12 cellular contexts compared by ENCODE assay signal in the genomic region with DNA sequence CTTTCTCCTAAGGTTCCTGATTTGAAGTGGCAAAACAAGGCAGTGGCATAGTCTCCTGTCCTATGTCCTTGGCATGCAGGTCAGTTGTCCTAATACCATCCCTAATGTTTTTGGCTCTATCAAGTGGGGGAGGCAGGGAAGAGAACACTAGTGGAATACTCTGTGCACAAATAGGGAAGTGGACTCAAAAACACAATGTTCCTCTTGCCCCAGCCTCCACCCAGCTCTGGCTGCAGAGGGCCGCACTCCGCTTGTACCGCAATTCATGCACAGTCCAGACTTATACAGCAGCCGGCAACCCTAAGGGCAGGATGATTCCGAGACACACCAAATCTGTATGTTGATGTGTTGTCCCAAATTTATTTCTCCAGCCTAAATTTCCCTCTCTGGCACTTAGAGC. TPM values are rescaled to one million over a fixed set of nuclear protein-coding genes. Genes with fewer than 3 reads are reported as not detected.
DNase-seq lines count a peak whose midpoint lies in the region; ATAC-seq and TF ChIP-seq lines count a peak whose summit lies in the region.
"Had no signal": no experiment of that assay in that cellular context is flagged by ENCODE, and none has a peak within 500 bp of the region (broad histone marks: within the 10 kb centered on the region; RNA-seq: fewer than 3 reads in every experiment).

No MANE protein-coding gene starts in this region.

- H3K27ac ChIP-seq in IMR-90 (ENCODE audit: insufficient read depth, low read length) (peak overlapping the region; percentile 50; the same call in 1 of the 2 replicates), colonic mucosa (peak overlapping the region; percentile 84), stomach (peak overlapping the region in 4 of 5 donors; percentile 91 to 98 (median 92))
- H3K27ac ChIP-seq: SJCRH30 had no signal

- peak overlapping the region; percentile 85 for H2BK20ac ChIP-seq in IMR-90 (ENCODE audit: low read depth, low read length)

- H3K9me3 ChIP-seq in IMR-90 (ENCODE audit: control insufficient read depth, insufficient read depth, low read length) = no peaks in the 10 kb centered on the region
- no peaks in the 10 kb centered on the region for H3K9me3 ChIP-seq in colonic mucosa
- no peaks in the 10 kb centered on the region for H3K9me3 ChIP-seq in stomach
- H3K9me3 ChIP-seq: Caco-2, SJCRH30 had no signal

- H3K27ac Mint-ChIP-seq in memory B cell = peak overlapping the region; percentile 97
- H3K27ac Mint-ChIP-seq: activated CD4-positive, alpha-beta T cell treated with anti-CD3 and anti-CD28 coated beads, Interleukin-2, amount 10 ng/mL, durations not matched to agents 7 days and 5 days; activated naive CD4-positive, alpha-beta T cell treated with anti-CD3 and anti-CD28 coated beads, Interleukin-2, amount 50 U/mL, for 24 hours had no signal

- H3K4ac ChIP-seq in IMR-90 (ENCODE audit: low read depth, low read length) = peak overlapping the region; percentile 95

- peak overlapping the region; percentile 79 for H2BK5ac ChIP-seq in IMR-90 (ENCODE audit: low read depth, low read length, poor library complexity, severe bottlenecking)

- peak overlapping the region; percentile 88 for H2BK120ac ChIP-seq in IMR-90 (ENCODE audit: low read depth, low read length)

- H3K4me1 Mint-ChIP-seq in memory B cell = peaks cover 63% of the 10 kb centered on the region

- H3K14ac ChIP-seq in IMR-90 (replicated peaks; ENCODE audit: low read depth, low read length) = peak overlapping the region; percentile 78

- H4K20me1 ChIP-seq in IMR-90 (ENCODE audit: insufficient read depth, low read length) = no peaks in the 10 kb centered on the region; the same call in 1 of the 2 replicates

- H3K23ac ChIP-seq in IMR-90 (ENCODE audit: low read depth, low read length) = peak overlapping the region; percentile 88; the same call in 1 of the 2 replicates

- in situ Hi-C loops in IMR-90 (cut with MboI; ENCODE audit: low sequenced_read_pairs) = no loop called here

- peak overlapping the region; percentile 64 for H4K5ac ChIP-seq in IMR-90 (ENCODE audit: low read depth, low read length)

- intact Hi-C loops in IMR-90 (cut with micrococcal nuclease) (no loop called here), colonic mucosa (cut with DNase I) (no loop called here), stomach (cut with DNase I; ENCODE audit: low total_unique reads) (no loop called here)

- POLR2A ChIA-PET in IMR-90 (lab: Charles Lee; ENCODE audit: unreplicated experiment) = no interaction called here

- CTCF ChIA-PET in IMR-90 (lab: Yijun Ruan, JAX) = no interaction called here

- no peak overlapping the region for H3K4me3 ChIP-seq in IMR-90 (ENCODE audit: insufficient read depth, low read depth, low read length)
- no peak overlapping the region for H3K4me3 ChIP-seq in colonic mucosa
- no peak overlapping the region for H3K4me3 ChIP-seq in stomach
- H3K4me3 ChIP-seq: SJCRH30 had no signal

- H3K27me3 Mint-ChIP-seq in memory B cell = no peaks in the 10 kb centered on the region
- H3K27me3 Mint-ChIP-seq: activated naive CD4-positive, alpha-beta T cell treated with anti-CD3 and anti-CD28 coated beads, Interleukin-2, amount 50 U/mL, for 24 hours had no signal

- no peak overlapping the region for H3K4me3 Mint-ChIP-seq in memory B cell
- H3K4me3 Mint-ChIP-seq: activated CD4-positive, alpha-beta T cell treated with anti-CD3 and anti-CD28 coated beads, Interleukin-2, amount 10 ng/mL, durations not matched to agents 7 days and 5 days; activated naive CD4-positive, alpha-beta T cell treated with anti-CD3 and anti-CD28 coated beads, Interleukin-2, amount 50 U/mL, for 24 hours had no signal

- ATAC-seq in IMR-90 (ENCODE audit: low read depth) (no peak), memory B cell (ENCODE audit: low read depth) (no peak)

- peak overlapping the region; percentile 89 for H4K91ac ChIP-seq in IMR-90 (ENCODE audit: insufficient read depth, low read depth, low read length)

- H3K36me3 ChIP-seq in IMR-90 (ENCODE audit: control insufficient read depth, insufficient read depth, low read length) (peaks cover 12% of the 10 kb centered on the region), colonic mucosa (no peaks in the 10 kb centered on the region), stomach (peaks cover 3 to 10% (median 6%) of the 10 kb centered on the region in 4 donors)

- TF ChIP-seq CTCF in IMR-90 (conservative IDR thresholded peaks at IDR 0.05; ENCODE audit: low read depth, low read length) (no peak), colonic mucosa (IDR thresholded peaks at IDR 0.05) (no peak), stomach (IDR thresholded peaks at IDR 0.05) (no peak)

- H2AFZ ChIP-seq in IMR-90 (replicated peaks; ENCODE audit: low read length, poor library complexity) = no peak overlapping the region

- H3K9ac ChIP-seq in IMR-90 (ENCODE audit: low read depth, low read length) = no peak overlapping the region; the same call in 1 of the 2 replicates
- H3K9ac ChIP-seq in colonic mucosa (ENCODE audit: low read depth in 2 of 2, low read length in 2 of 2) = no peak overlapping the region

- H3K9me1 ChIP-seq in IMR-90 (ENCODE audit: insufficient read depth, low read length) = peaks cover 31% of the 10 kb centered on the region

- peak overlapping the region; percentile 92; the same call in 2 of the 3 replicates for H2BK15ac ChIP-seq in IMR-90 (ENCODE audit: low read depth, low read length)

- no peak overlapping the region for H3K4me2 ChIP-seq in IMR-90 (ENCODE audit: low read depth, low read length)

- peaks cover 7 to 37% of the 10 kb centered on the region in 2 experiments; a peak in 3 of 4 replicates for H3K79me1 ChIP-seq in IMR-90 (ENCODE audit: low read depth in 1 of 2, low read length in 2 of 2)

- no TSS peak for BruUV-seq in IMR-90 (replicated peaks; lab: Mats Ljungman, UMichigan)

- TF ChIP-seq POLR2A in IMR-90 (IDR thresholded peaks at IDR 0.05; ENCODE audit: low read depth, low read length) (no peak), stomach (IDR thresholded peaks at IDR 0.05) (no peak)

- no peak for TF ChIP-seq EP300 in stomach (IDR thresholded peaks at IDR 0.05)

- WGBS in IMR-90 (ENCODE audit: extremely low coverage in 2 of 2, insufficient read length in 1 of 2), 2 experiments = no CpG with 5 or more reads among the region's 5 CpGs
- 79 to 95% (median 90%) methylated on average over 5 of the region's 5 CpGs for WGBS in stomach, 5 donors

- peak overlapping the region; percentile 84 for H2AK9ac ChIP-seq in IMR-90 (replicated peaks; ENCODE audit: low read depth, low read length, poor library complexity)

- H3K27me3 ChIP-seq in IMR-90 (ENCODE audit: control insufficient read depth, insufficient read depth, low read length) (no peaks in the 10 kb centered on the region), colonic mucosa (no peaks in the 10 kb centered on the region), stomach (no peaks in the 10 kb centered on the region)
- H3K27me3 ChIP-seq: SJCRH30 had no signal

- H4K8ac ChIP-seq in IMR-90 (ENCODE audit: low read depth in 2 of 2, low read length in 2 of 2) = peak overlapping the region; percentile 39 to 93

- 0 out of 2 replicates have a peak overlapping the region, but pooled peaks have one; percentile 64 for H3K56ac ChIP-seq in IMR-90 (ENCODE audit: extremely low read depth, insufficient read depth, low read length)

- no peaks in the 10 kb centered on the region for H3K9me3 Mint-ChIP-seq in memory B cell
- H3K9me3 Mint-ChIP-seq: activated CD4-positive, alpha-beta T cell treated with anti-CD3 and anti-CD28 coated beads, Interleukin-2, amount 10 ng/mL, durations not matched to agents 7 days and 5 days; activated naive CD4-positive, alpha-beta T cell treated with anti-CD3 and anti-CD28 coated beads, Interleukin-2, amount 50 U/mL, for 24 hours had no signal

- H2AK5ac ChIP-seq in IMR-90 (ENCODE audit: low read depth, low read length) = peak overlapping the region; percentile 79

- peaks cover 4% of the 10 kb centered on the region for H3K36me3 Mint-ChIP-seq in memory B cell

- dilution Hi-C loops in IMR-90 (cut with HindIII; ENCODE audit: low sequenced_read_pairs, unreplicated experiment) = no loop called here

- DNase-seq in IMR-90 = no peak
- DNase-seq in colonic mucosa = no peak
- DNase-seq in memory B cell (ENCODE audit: low spot score in 2 of 2) = no peak
- DNase-seq in stomach = no peak
- no peak for DNase-seq in NCI-H1417 treated with DMSO at 0.1 percent for 48 hours (lab: John Stamatoyannopoulos, UW)
- no peak for DNase-seq in SHP77 treated with DMSO at 0.1 percent for 48 hours (lab: John Stamatoyannopoulos, UW)
- DNase-seq in NCI-H2029 treated with DMSO at 0.1 percent for 48 hours (lab: John Stamatoyannopoulos, UW) = no peak
- no peak for DNase-seq in ureter (ENCODE audit: low spot score)
- DNase-seq: activated CD4-positive, alpha-beta T cell treated with anti-CD3 and anti-CD28 coated beads, Interleukin-2, amount 10 ng/mL, durations not matched to agents 7 days and 5 days; Caco-2; SJCRH30 had no signal

- TF ChIP-seq RAD21 in IMR-90 (IDR thresholded peaks at IDR 0.05; ENCODE audit: low read length) = no peak

- peak overlapping the region; percentile 72; the same call in 1 of the 2 replicates for H3K18ac ChIP-seq in IMR-90 (ENCODE audit: low read depth, low read length)

- H3K4me1 ChIP-seq in IMR-90 (ENCODE audit: control insufficient read depth, insufficient read depth, low read length) (peaks cover 39% of the 10 kb centered on the region), colonic mucosa (no peaks in the 10 kb centered on the region), stomach (peaks cover 34 to 82% (median 54%) of the 10 kb centered on the region in 4 donors)

TF ChIP-seq in IMR-90, 13 proteins besides CTCF, POLR2A, EP300 and RAD21 (continues in another document):
- TF ChIP-seq MAZ (IDR thresholded peaks at IDR 0.05; ENCODE audit: borderline replicate concordance, low read depth, low read length) (no peak), FOS (IDR thresholded peaks at IDR 0.05; ENCODE audit: low read depth, low read length) (no peak), MAFK (IDR thresholded peaks at IDR 0.05; ENCODE audit: low read depth, low read length) (no peak), RFX5 (IDR thresholded peaks at IDR 0.05; ENCODE audit: low read depth, low read length) (no peak), CEBPB (IDR thresholded peaks at IDR 0.05; ENCODE audit: low read depth, low read length) (no peak), USF2 (IDR thresholded peaks at IDR 0.05; ENCODE audit: low read depth, low read length) (no peak)

RNA-seq across cellular contexts. Expression of gene PLEKHO1, which starts 14.5 kb away (rescaled TPM):
- total RNA-seq in IMR-90 (2012; rRNA removed) = 51.4 and 53.3 TPM in 2 replicates
- polyA plus RNA-seq in IMR-90 (2012; rRNA removed) = 50.4 and 56.0 TPM in 2 replicates
- 53.4 and 59.2 TPM in 2 replicates for polyA plus RNA-seq in IMR-90 (2012; cell fraction: cytosol; rRNA removed)
- polyA plus RNA-seq in IMR-90 (2012; cell fraction: nucleus; rRNA removed; ENCODE audit: low replicate concordance) = 71.0 and 87.7 TPM in 2 replicates
- 10 to 100 TPM in 1 of 2 donors, 1 to 10 TPM in 1; 5.4 to 30.8 TPM for total RNA-seq in colonic mucosa
- total RNA-seq in stomach = 100 to 1,000 TPM in 3 of 5 donors, 10 to 100 TPM in 2; 34.6 to 254 (median 100) TPM
- polyA plus RNA-seq in stomach = 10 to 100 TPM; 38.6 to 79.3 (median 40.9) TPM
- 28.9 TPM for total RNA-seq in ureter
